ENCODE assay signal across 8 cellular contexts in genomic region chr3:186259612-186260383, GRCh38.
DNase-seq lines count a peak whose midpoint lies in the region; ATAC-seq lines count a peak whose summit lies in the region.

No MANE protein-coding gene starts in this region.

- intact Hi-C loops in head of caudate nucleus (cut with DNase I) (loop anchor here (10.0 kb wide), 1 partner anchor 285 kb away; the partner anchor contains the start of gene CRYGS), posterior cingulate gyrus (cut with DNase I) (loop anchor here (2.0 kb wide), 1 partner anchor 281 kb away; no protein-coding TSS in a partner anchor)

- DNase-seq in Caki2 (ENCODE audit: low read depth) (peak; percentile 81), SK-MEL-5 (ENCODE audit: low read depth, low spot score) (peak; percentile 75), head of caudate nucleus (peak in 38 of 42 donors; percentile 22 to 84 (median 61)), posterior cingulate gyrus (peak in 8 of 10 donors; percentile 40 to 93 (median 68)), mesenteric fat pad (ENCODE audit: low spot score) (no peak)
- peak; percentile 28 for DNase-seq in Jurkat, Clone E6-1 (ENCODE audit: low read depth, low spot score)
- peak; percentile 70 for DNase-seq in activated naive CD4-positive, alpha-beta T cell treated with Interleukin-2 at 50 U/mL for 16 hours

- H3K4me3 ChIP-seq in Jurkat, Clone E6-1 (ENCODE audit: low read length) = no peak overlapping the region

- in situ Hi-C loops in Caki2 (cut with HindIII; ENCODE audit: low pct_unique_long_range_greater_than_20kb, low sequenced_read_pairs) (no loop called here), SK-MEL-5 (cut with HindIII; ENCODE audit: low pct_unique_long_range_greater_than_20kb, low sequenced_read_pairs) (no loop called here)

- ATAC-seq in GM21360 (IDR thresholded peaks at IDR 0.05; ENCODE audit: unreplicated experiment) = peak; percentile 51
